In genomic region chr16:49650603-49651002, GRCh38 we compare ENCODE assay signal across 22 cellular contexts.
DNase-seq lines count a peak whose midpoint lies in the region; ATAC-seq and TF ChIP-seq lines count a peak whose summit lies in the region.
"Had no signal": no experiment of that assay in that cellular context is flagged by ENCODE, and none has a peak within 500 bp of the region (broad histone marks: within the 10 kb centered on the region; RNA-seq: fewer than 3 reads in every experiment).

No MANE protein-coding gene starts in this region.

- H2BK12ac ChIP-seq in mesenchymal stem cell (ENCODE audit: low read length in 2 of 2), result no peak overlapping the region

- peaks cover 4% of the 10 kb centered on the region for H3K79me1 ChIP-seq in mesenchymal stem cell (replicated peaks; ENCODE audit: low read length, poor library complexity, severe bottlenecking)

- H4K8ac ChIP-seq in mesenchymal stem cell (ENCODE audit: low read length), result no peak overlapping the region

- H2BK15ac ChIP-seq in mesenchymal stem cell (ENCODE audit: low read depth, poor library complexity, severe bottlenecking), result no peak overlapping the region

- H4K20me1 ChIP-seq in hepatocyte (ENCODE audit: insufficient read depth, poor library complexity, severe bottlenecking), result no peaks in the 10 kb centered on the region
- H4K20me1 ChIP-seq: BLaER1 treated with 17β-estradiol and CSF1 and Interleukin-3, amounts not matched to agents 10 nM and 100 nM had no signal

- no peak for ATAC-seq in Right ventricle myocardium superior (ENCODE audit: poor library complexity)
- ATAC-seq in upper lobe of right lung, result no peak
- ATAC-seq: GM23338, HCT116 had no signal

- no peak overlapping the region for H3K4ac ChIP-seq in mesenchymal stem cell (ENCODE audit: low read depth in 1 of 2, low read length in 2 of 2)

- H3K27me3 ChIP-seq in cardiac muscle cell (no peaks in the 10 kb centered on the region), hepatocyte (no peaks in the 10 kb centered on the region), mesenchymal stem cell (ENCODE audit: control insufficient read depth in 1 of 2, insufficient read depth in 1 of 2, low read length in 2 of 2) (no peaks in the 10 kb centered on the region), upper lobe of right lung (no peaks in the 10 kb centered on the region)
- H3K27me3 ChIP-seq: BE2C; BLaER1 treated with 17β-estradiol and CSF1 and Interleukin-3, amounts not matched to agents 10 nM and 100 nM had no signal

- no peaks in the 10 kb centered on the region for H3K36me3 ChIP-seq in cardiac muscle cell
- H3K36me3 ChIP-seq in hepatocyte (replicated peaks; ENCODE audit: insufficient read depth, low read depth), result no peaks in the 10 kb centered on the region
- no peaks in the 10 kb centered on the region for H3K36me3 ChIP-seq in mesenchymal stem cell (ENCODE audit: control insufficient read depth in 1 of 2, insufficient read depth in 2 of 2, low read depth in 1 of 2, low read length in 2 of 2)
- H3K36me3 ChIP-seq in upper lobe of right lung, result no peaks in the 10 kb centered on the region
- H3K36me3 ChIP-seq: BE2C had no signal

- H3K23ac ChIP-seq in mesenchymal stem cell (ENCODE audit: low read length in 2 of 2), result no peak overlapping the region

- no peak overlapping the region for H2BK120ac ChIP-seq in mesenchymal stem cell (ENCODE audit: low read depth, low read length)

- H2AFZ ChIP-seq in hepatocyte (no peak overlapping the region), mesenchymal stem cell (ENCODE audit: low read depth, low read length) (no peak overlapping the region)
- H2AFZ ChIP-seq: GM23338 had no signal

- H3K4me3 ChIP-seq in cardiac muscle cell (no peak overlapping the region), hepatocyte (no peak overlapping the region), mesenchymal stem cell (ENCODE audit: insufficient read depth in 1 of 2, low read depth in 1 of 2, low read length in 2 of 2) (no peak overlapping the region), upper lobe of right lung (no peak overlapping the region)
- H3K4me3 ChIP-seq: BLaER1 treated with 17β-estradiol and CSF1 and Interleukin-3, amounts not matched to agents 10 nM and 100 nM; GM23338 had no signal

- H3K27ac ChIP-seq in cardiac muscle cell, result peak overlapping the region; percentile 74
- H3K27ac ChIP-seq in hepatocyte, result peak overlapping the region; percentile 93
- no peak overlapping the region for H3K27ac ChIP-seq in mesenchymal stem cell (ENCODE audit: low read length, poor library complexity, severe bottlenecking)
- H3K27ac ChIP-seq in upper lobe of right lung, result no peak overlapping the region
- H3K27ac ChIP-seq: 22Rv1; BLaER1 treated with 17β-estradiol and CSF1 and Interleukin-3, amounts not matched to agents 10 nM and 100 nM had no signal

- peak overlapping the region; percentile 0 for H3K9ac ChIP-seq in mesenchymal stem cell (ENCODE audit: low read length)
- H3K9ac ChIP-seq: BLaER1 treated with 17β-estradiol and CSF1 and Interleukin-3, amounts not matched to agents 10 nM and 100 nM had no signal

- H3K4me1 ChIP-seq in cardiac muscle cell (ENCODE audit: low read depth) (peaks cover 9% of the 10 kb centered on the region), hepatocyte (ENCODE audit: insufficient read depth) (peaks cover 44% of the 10 kb centered on the region), mesenchymal stem cell (ENCODE audit: control insufficient read depth, insufficient read depth, low read depth, low read length) (peaks cover 20% of the 10 kb centered on the region), upper lobe of right lung (no peaks in the 10 kb centered on the region)

- 76% methylated on average over 1 of the region's 1 CpG for WGBS in hepatocyte (ENCODE audit: low lambda C conversion rate, missing lambda C conversion rate)
- WGBS in mesenchymal stem cell, result 86% methylated on average over 1 of the region's 1 CpG

- DNase-seq in cardiac muscle cell (ENCODE audit: low read depth in 1 of 2, low spot score in 1 of 2), result no peak
- no peak for DNase-seq in Right ventricle myocardium superior
- no peak for DNase-seq in hepatocyte (ENCODE audit: low spot score)
- no peak for DNase-seq in mesenchymal stem cell
- peak; percentile 1 for DNase-seq in upper lobe of right lung
- no peak for DNase-seq in NCI-H2081 treated with DMSO at 0.1 percent for 48 hours (lab: John Stamatoyannopoulos, UW)
- no peak for DNase-seq in NCI-H524 treated with DMSO at 0.1 percent for 48 hours (lab: John Stamatoyannopoulos, UW)
- DNase-seq in C1 segment of cervical spinal cord (lab: John Stamatoyannopoulos, UW), result no peak
- DNase-seq: ACHN; AML-193; BE2C; Calu3; CD4-positive, alpha-beta memory T cell; COR-L47; DMS53; DMS79 treated with DMSO at 0.1 percent for 48 hours; GF-D8; H9 had no signal

- no peak overlapping the region for H3K4me2 ChIP-seq in hepatocyte
- H3K4me2 ChIP-seq in mesenchymal stem cell (ENCODE audit: low read length, poor library complexity, severe bottlenecking), result no peak overlapping the region
- H3K4me2 ChIP-seq: BLaER1 treated with 17β-estradiol and CSF1 and Interleukin-3, amounts not matched to agents 10 nM and 100 nM; GM23338 had no signal

- no peak overlapping the region for H3K18ac ChIP-seq in mesenchymal stem cell (ENCODE audit: low read depth in 1 of 2, low read length in 2 of 2)

- H3K14ac ChIP-seq in mesenchymal stem cell (ENCODE audit: low read length in 2 of 2), result no peak overlapping the region

- intact Hi-C loops in Right ventricle myocardium superior (cut with DNase I) (no loop called here), upper lobe of right lung (cut with DNase I) (no loop called here)

- H2BK5ac ChIP-seq in mesenchymal stem cell (ENCODE audit: low read depth, low read length, poor library complexity, severe bottlenecking), result no peak overlapping the region

- no peaks in the 10 kb centered on the region for H3K79me2 ChIP-seq in hepatocyte

- no peaks in the 10 kb centered on the region for H3K9me2 ChIP-seq in hepatocyte (replicated peaks; ENCODE audit: insufficient read depth)

- H2AK5ac ChIP-seq in mesenchymal stem cell (ENCODE audit: low read length, severe bottlenecking), result peak overlapping the region; percentile 68

- no peaks in the 10 kb centered on the region for H3K9me3 ChIP-seq in cardiac muscle cell (ENCODE audit: low read depth)
- H3K9me3 ChIP-seq in hepatocyte (ENCODE audit: low read depth), result peaks cover 9% of the 10 kb centered on the region
- H3K9me3 ChIP-seq in mesenchymal stem cell (ENCODE audit: control insufficient read depth, low read length), result peaks cover 23% of the 10 kb centered on the region
- peaks cover 16% of the 10 kb centered on the region for H3K9me3 ChIP-seq in upper lobe of right lung
- H3K9me3 ChIP-seq: BE2C had no signal

- TF ChIP-seq CTCF in cardiac muscle cell (IDR thresholded peaks at IDR 0.05; ENCODE audit: low read depth, low read length) (no peak), hepatocyte (IDR thresholded peaks at IDR 0.05; ENCODE audit: poor library complexity) (no peak), upper lobe of right lung (IDR thresholded peaks at IDR 0.05) (no peak)

- no peak overlapping the region for H4K91ac ChIP-seq in mesenchymal stem cell (ENCODE audit: low read length)

Comparison
In these comparisons a context has a peak if more than half of its experiments do, and no peak if none do; other contexts are left out.
1. H3K27ac ChIP-seq: peak in cardiac muscle cell (single experiment) and hepatocyte (single experiment); none in mesenchymal stem cell (single experiment) and upper lobe of right lung (single experiment).